ENCODE assay signal across 28 cellular contexts in genomic region chr9:123216387-123216786, GRCh38. TPM values are rescaled to one million over a fixed set of nuclear protein-coding genes. Genes with fewer than 3 reads are reported as not detected.
DNase-seq lines count a peak whose midpoint lies in the region; ATAC-seq and TF ChIP-seq lines count a peak whose summit lies in the region.
"Had no signal": no experiment of that assay in that cellular context is flagged by ENCODE, and none has a peak within 500 bp of the region (broad histone marks: within the 10 kb centered on the region; RNA-seq: fewer than 3 reads in every experiment).

No MANE protein-coding gene starts in this region.

- no peaks in the 10 kb centered on the region for H3K9me3 Mint-ChIP-seq in endodermal cell
- H3K9me3 Mint-ChIP-seq in GM23338 = no peaks in the 10 kb centered on the region
- H3K9me3 Mint-ChIP-seq: activated naive CD8-positive, alpha-beta T cell treated with anti-CD3 and anti-CD28 coated beads, Interleukin-2, amount 50 U/mL, for 24 hours; activated T-cell treated with anti-CD3 and anti-CD28 coated beads, Interleukin-2, amount 50 U/mL, for 4 hours; natural killer cell; WTC11 had no signal

- no peak overlapping the region for H2BK120ac ChIP-seq in mesenchymal stem cell (ENCODE audit: low read depth, low read length)

- H3K4me2 ChIP-seq in mesenchymal stem cell (ENCODE audit: low read length, poor library complexity, severe bottlenecking) (no peak overlapping the region), GM23338 (no peak overlapping the region)
- H3K4me2 ChIP-seq: BLaER1 treated with 17β-estradiol and CSF1 and Interleukin-3, amounts not matched to agents 10 nM and 100 nM had no signal

- no peak overlapping the region for H3K23ac ChIP-seq in mesenchymal stem cell (ENCODE audit: low read length in 2 of 2)

- H3K9ac ChIP-seq in endodermal cell (ENCODE audit: extremely low read depth, low read length, poor library complexity, severe bottlenecking) (no peak overlapping the region), mesenchymal stem cell (ENCODE audit: low read length) (no peak overlapping the region)
- H3K9ac ChIP-seq: BLaER1 treated with 17β-estradiol and CSF1 and Interleukin-3, amounts not matched to agents 10 nM and 100 nM; GM23248 had no signal

- H3K36me3 Mint-ChIP-seq in endodermal cell (ENCODE audit: low read depth) (no peaks in the 10 kb centered on the region), GM23338 (ENCODE audit: low read depth) (no peaks in the 10 kb centered on the region)
- H3K36me3 Mint-ChIP-seq: natural killer cell, WTC11 had no signal

- no peaks in the 10 kb centered on the region for H3K27me3 ChIP-seq in RWPE2 (ENCODE audit: insufficient read depth, poor library complexity, severe bottlenecking)
- no peaks in the 10 kb centered on the region for H3K27me3 ChIP-seq in endodermal cell (ENCODE audit: control insufficient read depth, insufficient read depth, low read length, poor library complexity, severe bottlenecking)
- H3K27me3 ChIP-seq in mesenchymal stem cell (ENCODE audit: control insufficient read depth in 1 of 2, insufficient read depth in 1 of 2, low read length in 2 of 2) = no peaks in the 10 kb centered on the region
- no peaks in the 10 kb centered on the region for H3K27me3 ChIP-seq in GM23338 (ENCODE audit: insufficient read depth)
- H3K27me3 ChIP-seq: BLaER1 treated with 17β-estradiol and CSF1 and Interleukin-3, amounts not matched to agents 10 nM and 100 nM; heart right ventricle; Peyer's patch; transverse colon had no signal

- peaks cover 2% of the 10 kb centered on the region for H3K79me1 ChIP-seq in mesenchymal stem cell (replicated peaks; ENCODE audit: low read length, poor library complexity, severe bottlenecking)

- WGBS in endodermal cell (ENCODE audit: insufficient coverage in 1 of 2, insufficient read length in 1 of 2), 2 experiments = 94 to 95% methylated on average over 4 of the region's 4 CpGs
- 79% methylated on average over 4 of the region's 4 CpGs for WGBS in mesenchymal stem cell

- no peaks in the 10 kb centered on the region for H3K9me2 ChIP-seq in GM23338 (ENCODE audit: insufficient read depth)

- no peak overlapping the region for H3K14ac ChIP-seq in mesenchymal stem cell (ENCODE audit: low read length in 2 of 2)

- H3K27me3 Mint-ChIP-seq in endodermal cell (ENCODE audit: insufficient read depth) (no peaks in the 10 kb centered on the region), GM23338 (ENCODE audit: insufficient read depth, low read depth, poor library complexity) (no peaks in the 10 kb centered on the region)
- H3K27me3 Mint-ChIP-seq: activated naive CD8-positive, alpha-beta T cell treated with anti-CD3 and anti-CD28 coated beads, Interleukin-2, amount 50 U/mL, for 24 hours had no signal

- peaks cover 85% of the 10 kb centered on the region for H3K79me2 ChIP-seq in GM23338 (replicated peaks; ENCODE audit: insufficient read depth)

- no peak overlapping the region for H2AK5ac ChIP-seq in mesenchymal stem cell (ENCODE audit: low read length, severe bottlenecking)

- H3K18ac ChIP-seq in mesenchymal stem cell (ENCODE audit: low read depth in 1 of 2, low read length in 2 of 2) = no peak overlapping the region

- H3K4me1 ChIP-seq in RWPE2 (ENCODE audit: insufficient read depth, poor library complexity, severe bottlenecking) (peaks cover 6% of the 10 kb centered on the region), endodermal cell (ENCODE audit: control insufficient read depth, insufficient read depth, low read length) (no peaks in the 10 kb centered on the region), mesenchymal stem cell (ENCODE audit: control insufficient read depth, insufficient read depth, low read depth, low read length) (no peaks in the 10 kb centered on the region), GM23338 (ENCODE audit: insufficient read depth) (peaks cover 28% of the 10 kb centered on the region)
- H3K4me1 ChIP-seq: Peyer's patch, transverse colon had no signal

- H3K4me1 Mint-ChIP-seq in endodermal cell (peaks cover 17% of the 10 kb centered on the region), GM23338 (peaks cover 36% of the 10 kb centered on the region)

- no peaks in the 10 kb centered on the region for H3F3A ChIP-seq in GM23338 (replicated peaks; ENCODE audit: low read depth)

- no peak overlapping the region for H2BK12ac ChIP-seq in mesenchymal stem cell (ENCODE audit: low read length in 2 of 2)

- no peak overlapping the region for H3K27ac Mint-ChIP-seq in endodermal cell
- no peak overlapping the region for H3K27ac Mint-ChIP-seq in GM23338
- H3K27ac Mint-ChIP-seq: activated naive CD8-positive, alpha-beta T cell treated with anti-CD3 and anti-CD28 coated beads, Interleukin-2, amount 50 U/mL, for 24 hours; natural killer cell had no signal

- no peak overlapping the region for H2BK5ac ChIP-seq in mesenchymal stem cell (ENCODE audit: low read depth, low read length, poor library complexity, severe bottlenecking)

- H3K4ac ChIP-seq in mesenchymal stem cell (ENCODE audit: low read depth in 1 of 2, low read length in 2 of 2) = no peak overlapping the region

- TF ChIP-seq CTCF in LNCaP clone FGC (IDR thresholded peaks at IDR 0.05; ENCODE audit: control insufficient read depth, extremely low read depth, insufficient read depth) (no peak), RWPE2 (IDR thresholded peaks at IDR 0.05; ENCODE audit: poor library complexity, severe bottlenecking) (no peak), epithelial cell of esophagus (IDR thresholded peaks at IDR 0.05; ENCODE audit: insufficient read depth, low read depth, low read length, missing control alignments) (no peak), endodermal cell (conservative IDR thresholded peaks at IDR 0.05) (no peak), GM23338 (conservative IDR thresholded peaks at IDR 0.05; ENCODE audit: low read depth in 2 of 2) (no peak)

- no peak overlapping the region for H3K27ac ChIP-seq in RWPE2 (ENCODE audit: poor library complexity, severe bottlenecking)
- H3K27ac ChIP-seq in endodermal cell (ENCODE audit: low read depth, low read length) = no peak overlapping the region
- H3K27ac ChIP-seq in mesenchymal stem cell (ENCODE audit: low read length, poor library complexity, severe bottlenecking) = no peak overlapping the region
- H3K27ac ChIP-seq in GM23338 (ENCODE audit: low read depth) = no peak overlapping the region
- H3K27ac ChIP-seq: BLaER1 treated with 17β-estradiol and CSF1 and Interleukin-3, amounts not matched to agents 10 nM and 100 nM; GM23248; heart right ventricle; Peyer's patch; transverse colon had no signal

- no peak overlapping the region for H4K8ac ChIP-seq in mesenchymal stem cell (ENCODE audit: low read length)

- H3K36me3 ChIP-seq in RWPE2 (ENCODE audit: low read depth) (no peaks in the 10 kb centered on the region), endodermal cell (ENCODE audit: control insufficient read depth, insufficient read depth, low read length) (no peaks in the 10 kb centered on the region), mesenchymal stem cell (ENCODE audit: control insufficient read depth in 1 of 2, insufficient read depth in 2 of 2, low read depth in 1 of 2, low read length in 2 of 2) (no peaks in the 10 kb centered on the region), GM23338 (ENCODE audit: insufficient read depth) (no peaks in the 10 kb centered on the region)
- H3K36me3 ChIP-seq: heart right ventricle, Peyer's patch, transverse colon had no signal

- H3K4me3 ChIP-seq in LNCaP clone FGC (ENCODE audit: low read depth, low read length) (no peak overlapping the region), RWPE2 (ENCODE audit: severe bottlenecking) (no peak overlapping the region), epithelial cell of esophagus (ENCODE audit: low read length) (no peak overlapping the region), endodermal cell (ENCODE audit: low read length) (no peak overlapping the region), mesenchymal stem cell (ENCODE audit: insufficient read depth in 1 of 2, low read depth in 1 of 2, low read length in 2 of 2) (no peak overlapping the region), GM23338 (no peak overlapping the region)
- H3K4me3 ChIP-seq: BLaER1 treated with 17β-estradiol and CSF1 and Interleukin-3, amounts not matched to agents 10 nM and 100 nM; GM23248; heart right ventricle; Peyer's patch; transverse colon had no signal

- H3K9me3 ChIP-seq in RWPE2 (ENCODE audit: severe bottlenecking) (no peaks in the 10 kb centered on the region), endodermal cell (ENCODE audit: control insufficient read depth, low read length) (no peaks in the 10 kb centered on the region), mesenchymal stem cell (ENCODE audit: control insufficient read depth, low read length) (no peaks in the 10 kb centered on the region)
- H3K9me3 ChIP-seq: BLaER1 treated with 17β-estradiol and CSF1 and Interleukin-3, amounts not matched to agents 10 nM and 100 nM; heart right ventricle; Peyer's patch; transverse colon had no signal

- H2AFZ ChIP-seq in mesenchymal stem cell (ENCODE audit: low read depth, low read length) = no peak overlapping the region
- H2AFZ ChIP-seq in GM23338 = no peak overlapping the region
- H2AFZ ChIP-seq: GM23248 had no signal

- H2BK15ac ChIP-seq in mesenchymal stem cell (ENCODE audit: low read depth, poor library complexity, severe bottlenecking) = no peak overlapping the region

- ATAC-seq in RWPE2 (ENCODE audit: low read depth) (peak; percentile 25; the same call in 1 of the 3 replicates), HG02798 (IDR thresholded peaks at IDR 0.05; ENCODE audit: poor library complexity, unreplicated experiment) (no peak), GM23338 (no peak)
- ATAC-seq: activated naive CD8-positive, alpha-beta T cell treated with anti-CD3 and anti-CD28 coated beads, Interleukin-2, amount 50 U/mL, for 24 hours; activated T-cell treated with anti-CD3 and anti-CD28 coated beads, Interleukin-2, amount 50 U/mL, for 4 hours; heart right ventricle; natural killer cell; WTC11 had no signal

- H4K91ac ChIP-seq in mesenchymal stem cell (ENCODE audit: low read length) = no peak overlapping the region

- H4K20me1 ChIP-seq in GM23338 (replicated peaks; ENCODE audit: insufficient read depth) = peaks cover 25% of the 10 kb centered on the region; the same call in 1 of the 2 replicates

- DNase-seq in LNCaP clone FGC (ENCODE audit: low read depth) = peak; percentile 85
- no peak for DNase-seq in RWPE2 (ENCODE audit: low spot score)
- peak; percentile 17 for DNase-seq in epithelial cell of esophagus (ENCODE audit: low read depth)
- no peak for DNase-seq in endodermal cell
- no peak for DNase-seq in mesenchymal stem cell
- DNase-seq in GM23338 (ENCODE audit: low spot score) = no peak
- DNase-seq: activated CD4-positive, alpha-beta T cell treated with anti-CD3 and anti-CD28 coated beads, Interleukin-2, amount 50 U/mL, for 1 hour; activated naive CD4-positive, alpha-beta T cell; activated naive CD8-positive, alpha-beta T cell treated with anti-CD3 and anti-CD28 coated beads, Interleukin-2, amount 50 U/mL, for 24 hours; activated T-cell treated with anti-CD3 and anti-CD28 coated beads, Interleukin-2, amount 50 U/mL, for 4 hours; cerebellar nuclear complex; dermis blood vessel endothelial cell; GM23248; heart right ventricle; KBM-7; MM.1S; natural killer cell; NCI-H1417 treated with DMSO at 0.1 percent for 48 hours; NCI-H2081 treated with DMSO at 0.1 percent for 48 hours; NCI-H2227 treated with DMSO at 0.1 percent for 48 hours; NCI-H748 treated with DMSO at 0.1 percent for 48 hours; Peyer's patch; stimulated activated CD4-positive, alpha-beta T cell treated with anti-CD3 and anti-CD28 coated beads, Interleukin-4, amount 100 ng/mL, for 24 hours; T1000; transverse colon had no signal

- H3K4me3 Mint-ChIP-seq in endodermal cell = no peak overlapping the region
- H3K4me3 Mint-ChIP-seq in GM23338 = no peak overlapping the region
- H3K4me3 Mint-ChIP-seq: activated naive CD8-positive, alpha-beta T cell treated with anti-CD3 and anti-CD28 coated beads, Interleukin-2, amount 50 U/mL, for 24 hours; activated T-cell treated with anti-CD3 and anti-CD28 coated beads, Interleukin-2, amount 50 U/mL, for 4 hours; natural killer cell; WTC11 had no signal

RNA-seq across cellular contexts. Expression of gene STRBP, which starts 52.0 kb away (rescaled TPM):
- total RNA-seq in endodermal cell = 10 to 100 TPM; 77.2 to 83.3 TPM
- polyA plus RNA-seq in endodermal cell (2013, experiment 1 of 2) = 44.7 TPM
- 46.5 TPM for polyA plus RNA-seq in endodermal cell (2013, experiment 2 of 2)
- 4.3 TPM for polyA plus RNA-seq in mesenchymal stem cell (2013, experiment 1 of 2)
- 3.1 TPM for polyA plus RNA-seq in mesenchymal stem cell (2013, experiment 2 of 2)
- 113 and 116 TPM in 2 replicates for total RNA-seq in GM23338 (2014; rRNA removed; shearing (Covaris generic))
- polyA plus RNA-seq in GM23338 (2016; fragmentation: Nextera tagmentation; extraction: Ambion mirVana) = 80.5 and 89.0 TPM in 2 replicates

Comparison
In these comparisons a context has a peak if more than half of its experiments do, and no peak if none do; other contexts are left out.
1. DNase-seq: peak in LNCaP clone FGC (single experiment) and epithelial cell of esophagus (single experiment); none in RWPE2 (single experiment), endodermal cell (single experiment), mesenchymal stem cell (single experiment) and GM23338 (single experiment).